In genomic region chr6:31734247-31734702, GRCh38 we compare ENCODE assay signal across 8 cellular contexts. TPM values are rescaled to one million over a fixed set of nuclear protein-coding genes. Genes with fewer than 3 reads are reported as not detected.
DNase-seq lines count a peak whose midpoint lies in the region; ATAC-seq and TF ChIP-seq lines count a peak whose summit lies in the region.

No MANE protein-coding gene starts in this region.

- intact Hi-C loops in stomach (cut with DNase I; ENCODE audit: low total_unique reads) = no loop called here

- peak overlapping the region; percentile 46 for H3K27ac ChIP-seq in HUES64 (ENCODE audit: low read depth, low read length)
- H3K27ac ChIP-seq in iPS-20b (ENCODE audit: low read length) = peak overlapping the region; percentile 78
- H3K27ac ChIP-seq in stomach = peak overlapping the region; percentile 94 to 97 (median 95)

- H3K4me1 ChIP-seq in HUES64 (ENCODE audit: insufficient read depth, low read length) = peaks cover 36% of the 10 kb centered on the region
- H3K4me1 ChIP-seq in iPS-20b (ENCODE audit: insufficient read depth, low read length) = peaks cover 30% of the 10 kb centered on the region
- peaks cover 52 to 80% (median 70%) of the 10 kb centered on the region in 4 donors for H3K4me1 ChIP-seq in stomach

- H3K27me3 Mint-ChIP-seq in activated naive CD8-positive, alpha-beta T cell treated with anti-CD3 and anti-CD28 coated beads for 36 hours = no peaks in the 10 kb centered on the region

- H3K4me3 ChIP-seq in HUES64 (ENCODE audit: low read length) (peak overlapping the region; percentile 90), iPS-20b (ENCODE audit: low read length) (peak overlapping the region; percentile 71), stomach (peak overlapping the region; percentile 67 to 85 (median 75))

- H3K27me3 ChIP-seq in HUES64 (ENCODE audit: insufficient read depth, low read length) = no peaks in the 10 kb centered on the region
- H3K27me3 ChIP-seq in iPS-20b (ENCODE audit: insufficient read depth, low read length) = no peaks in the 10 kb centered on the region
- H3K27me3 ChIP-seq in stomach = no peaks in the 10 kb centered on the region

- peak overlapping the region; percentile 89 for H3K27ac Mint-ChIP-seq in activated naive CD8-positive, alpha-beta T cell treated with anti-CD3 and anti-CD28 coated beads for 36 hours

- H3K36me3 ChIP-seq in HUES64 (ENCODE audit: insufficient read depth, low read length) (peaks cover 38% of the 10 kb centered on the region), iPS-20b (ENCODE audit: insufficient read depth, low read depth, low read length) (peaks cover 40% of the 10 kb centered on the region), stomach (peaks cover 36 to 41% (median 40%) of the 10 kb centered on the region in 4 donors)

- peaks cover 52% of the 10 kb centered on the region for H3K4me1 Mint-ChIP-seq in activated naive CD8-positive, alpha-beta T cell treated with anti-CD3 and anti-CD28 coated beads for 36 hours

- no peak for TF ChIP-seq EP300 in stomach (IDR thresholded peaks at IDR 0.05)

- H3K4me3 Mint-ChIP-seq in activated naive CD8-positive, alpha-beta T cell treated with anti-CD3 and anti-CD28 coated beads for 36 hours = peak overlapping the region; percentile 93

- H3K9me3 ChIP-seq in HUES64 (ENCODE audit: insufficient read depth, low read depth, low read length) (no peaks in the 10 kb centered on the region), iPS-20b (ENCODE audit: insufficient read depth, low read depth, low read length) (no peaks in the 10 kb centered on the region), stomach (no peaks in the 10 kb centered on the region)

- H3K9me3 Mint-ChIP-seq in activated naive CD8-positive, alpha-beta T cell treated with anti-CD3 and anti-CD28 coated beads for 36 hours = no peaks in the 10 kb centered on the region

- TF ChIP-seq CTCF in stomach (IDR thresholded peaks at IDR 0.05) = no peak

- H3K9ac ChIP-seq in HUES64 (ENCODE audit: low read depth, low read length) = peak overlapping the region; percentile 63; the same call in 1 of the 2 replicates
- H3K9ac ChIP-seq in iPS-20b (ENCODE audit: low read depth, low read length) = peak overlapping the region; percentile 73; the same call in 1 of the 2 replicates

- no peak for TF ChIP-seq POLR2A in stomach (IDR thresholded peaks at IDR 0.05)

- no peak for ATAC-seq in GM21717 (IDR thresholded peaks at IDR 0.05; ENCODE audit: unreplicated experiment)
- ATAC-seq in GM21515 (IDR thresholded peaks at IDR 0.05; ENCODE audit: unreplicated experiment) = no peak
- no peak for ATAC-seq in GM19324 (IDR thresholded peaks at IDR 0.05; ENCODE audit: low FRiP score, unreplicated experiment)

- peaks cover 40% of the 10 kb centered on the region for H3K36me3 Mint-ChIP-seq in activated naive CD8-positive, alpha-beta T cell treated with anti-CD3 and anti-CD28 coated beads for 36 hours

- DNase-seq in activated naive CD8-positive, alpha-beta T cell treated with anti-CD3 and anti-CD28 coated beads for 36 hours = no peak
- DNase-seq in stomach (no peak), C1 segment of cervical spinal cord (lab: John Stamatoyannopoulos, UW) (no peak)

RNA-seq across cellular contexts. Expression of gene CLIC1, which starts 2.1 kb away (rescaled TPM):
- 285 TPM for polyA plus RNA-seq in HUES64 (2013, experiment 1 of 2)
- 300 TPM for polyA plus RNA-seq in HUES64 (2013, experiment 2 of 2)
- 100 to 1,000 TPM; 328 to 329 TPM for total RNA-seq in activated naive CD8-positive, alpha-beta T cell treated with anti-CD3 and anti-CD28 coated beads for 36 hours
- 100 to 1,000 TPM in 4 of 5 donors, 10 to 100 TPM in 1; 33.8 to 381 (median 117) TPM for total RNA-seq in stomach
- polyA plus RNA-seq in stomach = 100 to 1,000 TPM; 331 to 597 (median 348) TPM

RNA-seq across cellular contexts. Expression of gene DDAH2, which starts 5.2 kb away (rescaled TPM):
- 65.0 TPM for polyA plus RNA-seq in HUES64 (2013, experiment 1 of 2)
- polyA plus RNA-seq in HUES64 (2013, experiment 2 of 2) = 86.9 TPM
- 1 to 10 TPM; 3.5 to 3.8 TPM for total RNA-seq in activated naive CD8-positive, alpha-beta T cell treated with anti-CD3 and anti-CD28 coated beads for 36 hours
- total RNA-seq in stomach = 100 to 1,000 TPM in 2 of 5 donors, 10 to 100 TPM in 3; 33.3 to 133 (median 76.1) TPM
- polyA plus RNA-seq in stomach = 10 to 100 TPM; 52.9 to 73.7 (median 57.9) TPM

RNA-seq across cellular contexts. Expression of gene MSH5, which starts 5.5 kb away (rescaled TPM):
- polyA plus RNA-seq in HUES64 (2013, experiment 1 of 2) = 9.5 TPM
- polyA plus RNA-seq in HUES64 (2013, experiment 2 of 2) = 14.6 TPM
- total RNA-seq in activated naive CD8-positive, alpha-beta T cell treated with anti-CD3 and anti-CD28 coated beads for 36 hours = 10 to 100 TPM; 48.1 to 53.4 TPM
- 10 to 100 TPM in 4 of 5 donors, 1 to 10 TPM in 1; 4.1 to 66.4 (median 21.4) TPM for total RNA-seq in stomach
- polyA plus RNA-seq in stomach = 1 to 10 TPM; 2.9 to 9.3 (median 3.2) TPM

RNA-seq across cellular contexts. Expression of gene MPIG6B, which starts 11.1 kb away (rescaled TPM):
- polyA plus RNA-seq in HUES64 (2013, experiment 1 of 2) = not detected
- polyA plus RNA-seq in HUES64 (2013, experiment 2 of 2) = not detected
- under 1 TPM; 0.16 to 0.56 TPM for total RNA-seq in activated naive CD8-positive, alpha-beta T cell treated with anti-CD3 and anti-CD28 coated beads for 36 hours
- not detected for total RNA-seq in stomach
- under 1 TPM in 1 of 3 donors, not detected in 2; 0.10 TPM for polyA plus RNA-seq in stomach

RNA-seq across cellular contexts. Expression of gene LY6G6C, which starts 12.7 kb away (rescaled TPM):
- not detected for polyA plus RNA-seq in HUES64 (2013, experiment 1 of 2)
- not detected for polyA plus RNA-seq in HUES64 (2013, experiment 2 of 2)
- not detected for total RNA-seq in activated naive CD8-positive, alpha-beta T cell treated with anti-CD3 and anti-CD28 coated beads for 36 hours
- not detected for total RNA-seq in stomach
- under 1 TPM in 1 of 3 donors, not detected in 2; 0.90 TPM for polyA plus RNA-seq in stomach

Comparison
In these comparisons a context has a peak if more than half of its experiments do, and no peak if none do; other contexts are left out.
1. RNA of gene DDAH2, which starts 5.2 kb away (total RNA-seq): 33.3 to 133 TPM in stomach; 3.5 to 3.8 TPM in activated naive CD8-positive, alpha-beta T cell treated with anti-CD3 and anti-CD28 coated beads for 36 hours; every median in the first group is over 4 times any median in the second.
2. Peak in every context shown above with its lines, with median percentiles within 50 percentile points of each other: H3K27ac ChIP-seq and H3K4me3 ChIP-seq.